Comparison of ENCODE assay signal across 10 cellular contexts in the genomic region with DNA sequence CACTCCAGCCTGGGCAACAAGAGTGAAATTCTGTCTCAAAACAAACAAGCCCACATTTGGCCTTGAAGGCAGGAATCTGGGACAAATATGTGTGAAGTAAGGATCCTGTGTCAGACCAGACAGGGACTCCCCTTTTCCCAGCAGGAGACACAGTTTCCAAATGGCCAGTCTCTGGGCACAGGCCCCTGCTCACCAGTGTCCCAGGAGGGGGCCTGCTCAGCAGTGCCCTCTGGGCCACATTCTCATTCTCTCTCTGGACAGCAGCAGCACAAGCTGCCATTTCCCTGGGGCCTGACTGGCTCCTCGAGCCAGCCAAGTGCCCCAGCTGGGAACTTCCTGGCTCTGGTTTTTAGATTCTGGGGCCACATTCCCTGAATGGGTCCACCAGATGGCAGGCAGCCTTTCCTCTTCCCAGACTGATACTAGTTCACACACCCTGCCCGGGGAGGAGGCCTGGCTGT. TPM values are rescaled to one million over a fixed set of nuclear protein-coding genes. Genes with fewer than 3 reads are reported as not detected.
DNase-seq lines count a peak whose midpoint lies in the region; ATAC-seq and TF ChIP-seq lines count a peak whose summit lies in the region.
"Had no signal": no experiment of that assay in that cellular context is flagged by ENCODE, and none has a peak within 500 bp of the region (broad histone marks: within the 10 kb centered on the region; RNA-seq: fewer than 3 reads in every experiment).

No MANE protein-coding gene starts in this region.

- intact Hi-C loops in left ventricle myocardium superior (cut with micrococcal nuclease) = no loop called here

- peaks cover 27% of the 10 kb centered on the region for H3K36me3 Mint-ChIP-seq in GM23338 (ENCODE audit: low read depth)
- H3K36me3 Mint-ChIP-seq in stimulated activated effector memory CD8-positive, alpha-beta T cell treated with anti-CD3 and anti-CD28 coated beads, Interleukin-12 subunit alpha, Interleukin-12 subunit beta, amount 100 ng/mL, for 72 hours = peaks cover 36% of the 10 kb centered on the region

- H3K4me1 ChIP-seq in GM23338 (ENCODE audit: insufficient read depth) = no peaks in the 10 kb centered on the region
- peaks cover 7% of the 10 kb centered on the region for H3K4me1 ChIP-seq in smooth muscle cell (ENCODE audit: low read depth)

- H3K9me3 ChIP-seq in smooth muscle cell (replicated peaks; ENCODE audit: low read depth) = no peaks in the 10 kb centered on the region

- H3K9ac ChIP-seq in smooth muscle cell (ENCODE audit: low read depth) = no peak overlapping the region

- H3F3A ChIP-seq in GM23338 (replicated peaks; ENCODE audit: low read depth) (peaks cover 10% of the 10 kb centered on the region), smooth muscle cell (ENCODE audit: low read depth) (no peaks in the 10 kb centered on the region)

- H3K9me2 ChIP-seq in GM23338 (ENCODE audit: insufficient read depth) = no peaks in the 10 kb centered on the region

- no peaks in the 10 kb centered on the region; the same call in 1 of the 2 replicates for H3K79me2 ChIP-seq in GM23338 (replicated peaks; ENCODE audit: insufficient read depth)
- H3K79me2 ChIP-seq in smooth muscle cell (ENCODE audit: low read depth) = no peaks in the 10 kb centered on the region

- H3K27ac Mint-ChIP-seq in GM23338 = peak overlapping the region; percentile 74
- H3K27ac Mint-ChIP-seq in stimulated activated effector memory CD8-positive, alpha-beta T cell treated with anti-CD3 and anti-CD28 coated beads, Interleukin-12 subunit alpha, Interleukin-12 subunit beta, amount 100 ng/mL, for 72 hours = peak overlapping the region; percentile 61

- 79% methylated on average over 2 of the region's 2 CpGs for WGBS in smooth muscle cell (ENCODE audit: low lambda C conversion rate)

- H4K20me1 ChIP-seq in GM23338 (replicated peaks; ENCODE audit: insufficient read depth) (peaks cover 15% of the 10 kb centered on the region), smooth muscle cell (ENCODE audit: low read depth) (no peaks in the 10 kb centered on the region)

- peaks cover 8% of the 10 kb centered on the region for H3K27me3 Mint-ChIP-seq in GM23338 (ENCODE audit: insufficient read depth, low read depth, poor library complexity)

- H3K4me1 Mint-ChIP-seq in GM23338 = peaks cover 2% of the 10 kb centered on the region; the same call in 1 of the 3 replicates
- H3K4me1 Mint-ChIP-seq in stimulated activated effector memory CD8-positive, alpha-beta T cell treated with anti-CD3 and anti-CD28 coated beads, Interleukin-12 subunit alpha, Interleukin-12 subunit beta, amount 100 ng/mL, for 72 hours = no peaks in the 10 kb centered on the region

- no peaks in the 10 kb centered on the region for H3K27me3 ChIP-seq in GM23338 (ENCODE audit: insufficient read depth)
- no peaks in the 10 kb centered on the region for H3K27me3 ChIP-seq in smooth muscle cell (ENCODE audit: low read depth)

- H2AFZ ChIP-seq in GM23338 = no peak overlapping the region
- no peak overlapping the region for H2AFZ ChIP-seq in smooth muscle cell (ENCODE audit: low read depth)

- peak; percentile 58 for DNase-seq in GM23338 (ENCODE audit: low spot score)
- DNase-seq in astrocyte of the spinal cord (ENCODE audit: low read depth, low spot score) = peak; percentile 54
- DNase-seq in left ventricle myocardium superior = peak; percentile 37
- no peak for DNase-seq in stimulated activated effector memory CD8-positive, alpha-beta T cell treated with anti-CD3 and anti-CD28 coated beads, Interleukin-12 subunit alpha, Interleukin-12 subunit beta, amount 100 ng/mL, for 72 hours (ENCODE audit: low spot score in 2 of 2)
- no peak for DNase-seq in smooth muscle cell (lab: John Stamatoyannopoulos, UW; ENCODE audit: unreplicated experiment)
- DNase-seq in DMS153 (lab: John Stamatoyannopoulos, UW) = no peak
- DNase-seq in COR-L47 (lab: John Stamatoyannopoulos, UW) = no peak
- no peak for DNase-seq in GM19240 (ENCODE audit: insufficient read length, low spot score)
- DNase-seq: cerebellar nuclear complex, T-helper 2 cell had no signal

- H3K36me3 ChIP-seq in GM23338 (ENCODE audit: insufficient read depth) (peaks cover 4% of the 10 kb centered on the region; the same call in 1 of the 2 replicates), smooth muscle cell (ENCODE audit: low read depth) (no peaks in the 10 kb centered on the region)

- H3K4me2 ChIP-seq in GM23338 (no peak overlapping the region), smooth muscle cell (no peak overlapping the region)

- H3K27ac ChIP-seq in GM23338 (ENCODE audit: low read depth) (0 out of 2 replicates have a peak overlapping the region, but pooled peaks have one; percentile 9), smooth muscle cell (ENCODE audit: low read depth) (no peak overlapping the region)

- H3K4me3 Mint-ChIP-seq in GM23338 = no peak overlapping the region
- H3K4me3 Mint-ChIP-seq in stimulated activated effector memory CD8-positive, alpha-beta T cell treated with anti-CD3 and anti-CD28 coated beads, Interleukin-12 subunit alpha, Interleukin-12 subunit beta, amount 100 ng/mL, for 72 hours = no peak overlapping the region

- ATAC-seq in GM23338 = peak; percentile 59
- ATAC-seq in left ventricle myocardium superior = peak; percentile 56
- ATAC-seq in stimulated activated effector memory CD8-positive, alpha-beta T cell treated with anti-CD3 and anti-CD28 coated beads, Interleukin-12 subunit alpha, Interleukin-12 subunit beta, amount 100 ng/mL, for 72 hours = no peak

- H3K9me3 Mint-ChIP-seq in GM23338 = no peaks in the 10 kb centered on the region
- no peaks in the 10 kb centered on the region for H3K9me3 Mint-ChIP-seq in stimulated activated effector memory CD8-positive, alpha-beta T cell treated with anti-CD3 and anti-CD28 coated beads, Interleukin-12 subunit alpha, Interleukin-12 subunit beta, amount 100 ng/mL, for 72 hours

- in situ Hi-C loops in astrocyte of the spinal cord (cut with HindIII; ENCODE audit: low sequenced_read_pairs) = no loop called here

- H3K4me3 ChIP-seq in GM23338 = no peak overlapping the region
- no peak overlapping the region for H3K4me3 ChIP-seq in astrocyte of the spinal cord (ENCODE audit: low read depth, low read length)
- no peak overlapping the region for H3K4me3 ChIP-seq in smooth muscle cell

- TF ChIP-seq CTCF in GM23338 (conservative IDR thresholded peaks at IDR 0.05; ENCODE audit: low read depth in 2 of 2) (peak; percentile 11 to 12; a peak in 2 of 4 replicates), astrocyte of the spinal cord (IDR thresholded peaks at IDR 0.05; ENCODE audit: low read depth, low read length) (peak; percentile 33), smooth muscle cell (IDR thresholded peaks at IDR 0.05; ENCODE audit: borderline replicate concordance, insufficient read depth, poor library complexity, severe bottlenecking) (no peak)

TF ChIP-seq in GM23338, 12 proteins besides CTCF, POLR2A, EP300 and RAD21 (continues in another document):
- TF ChIP-seq, protein P1, sequence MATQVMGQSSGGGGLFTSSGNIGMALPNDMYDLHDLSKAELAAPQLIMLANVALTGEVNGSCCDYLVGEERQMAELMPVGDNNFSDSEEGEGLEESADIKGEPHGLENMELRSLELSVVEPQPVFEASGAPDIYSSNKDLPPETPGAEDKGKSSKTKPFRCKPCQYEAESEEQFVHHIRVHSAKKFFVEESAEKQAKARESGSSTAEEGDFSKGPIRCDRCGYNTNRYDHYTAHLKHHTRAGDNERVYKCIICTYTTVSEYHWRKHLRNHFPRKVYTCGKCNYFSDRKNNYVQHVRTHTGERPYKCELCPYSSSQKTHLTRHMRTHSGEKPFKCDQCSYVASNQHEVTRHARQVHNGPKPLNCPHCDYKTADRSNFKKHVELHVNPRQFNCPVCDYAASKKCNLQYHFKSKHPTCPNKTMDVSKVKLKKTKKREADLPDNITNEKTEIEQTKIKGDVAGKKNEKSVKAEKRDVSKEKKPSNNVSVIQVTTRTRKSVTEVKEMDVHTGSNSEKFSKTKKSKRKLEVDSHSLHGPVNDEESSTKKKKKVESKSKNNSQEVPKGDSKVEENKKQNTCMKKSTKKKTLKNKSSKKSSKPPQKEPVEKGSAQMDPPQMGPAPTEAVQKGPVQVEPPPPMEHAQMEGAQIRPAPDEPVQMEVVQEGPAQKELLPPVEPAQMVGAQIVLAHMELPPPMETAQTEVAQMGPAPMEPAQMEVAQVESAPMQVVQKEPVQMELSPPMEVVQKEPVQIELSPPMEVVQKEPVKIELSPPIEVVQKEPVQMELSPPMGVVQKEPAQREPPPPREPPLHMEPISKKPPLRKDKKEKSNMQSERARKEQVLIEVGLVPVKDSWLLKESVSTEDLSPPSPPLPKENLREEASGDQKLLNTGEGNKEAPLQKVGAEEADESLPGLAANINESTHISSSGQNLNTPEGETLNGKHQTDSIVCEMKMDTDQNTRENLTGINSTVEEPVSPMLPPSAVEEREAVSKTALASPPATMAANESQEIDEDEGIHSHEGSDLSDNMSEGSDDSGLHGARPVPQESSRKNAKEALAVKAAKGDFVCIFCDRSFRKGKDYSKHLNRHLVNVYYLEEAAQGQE (IDR thresholded peaks at IDR 0.05; ENCODE audit: unreplicated experiment) = no peak

RNA-seq across cellular contexts. Expression of gene MNT, which starts 11.7 kb away (rescaled TPM):
- total RNA-seq in GM23338 (2014; rRNA removed; shearing (Covaris generic)) = 6.4 and 10.4 TPM in 2 replicates
- polyA plus RNA-seq in GM23338 (2016; fragmentation: Nextera tagmentation; extraction: Ambion mirVana) = 5.7 and 6.7 TPM in 2 replicates
- 10.4 TPM for total RNA-seq in left ventricle myocardium superior
- 7.5 and 12.8 TPM in 2 replicates for total RNA-seq in smooth muscle cell
- polyA plus RNA-seq in smooth muscle cell = 5.7 and 9.0 TPM in 2 replicates

Comparison
In these comparisons a context has a peak if more than half of its experiments do, and no peak if none do; other contexts are left out.
1. DNase-seq: peak in GM23338 (single experiment), astrocyte of the spinal cord (single experiment) and left ventricle myocardium superior (single experiment); none in stimulated activated effector memory CD8-positive, alpha-beta T cell treated with anti-CD3 and anti-CD28 coated beads, Interleukin-12 subunit alpha, Interleukin-12 subunit beta, amount 100 ng/mL, for 72 hours (0 of 2), smooth muscle cell (single experiment), DMS153 (single experiment), COR-L47 (single experiment) and GM19240 (single experiment).